Comparison of ENCODE assay signal across 1 cellular context in genomic region chr18:23193727-23194126, GRCh38.
TF ChIP-seq lines count a peak whose summit lies in the region.

No MANE protein-coding gene starts in this region.

TF ChIP-seq in IMR-90, 13 proteins besides CTCF, POLR2A, EP300 and RAD21:
- TF ChIP-seq CHD1 (IDR thresholded peaks at IDR 0.05; ENCODE audit: low read depth, low read length) = no peak
- TF ChIP-seq RFX5 (IDR thresholded peaks at IDR 0.05; ENCODE audit: low read depth, low read length) = no peak
- TF ChIP-seq, protein P1, sequence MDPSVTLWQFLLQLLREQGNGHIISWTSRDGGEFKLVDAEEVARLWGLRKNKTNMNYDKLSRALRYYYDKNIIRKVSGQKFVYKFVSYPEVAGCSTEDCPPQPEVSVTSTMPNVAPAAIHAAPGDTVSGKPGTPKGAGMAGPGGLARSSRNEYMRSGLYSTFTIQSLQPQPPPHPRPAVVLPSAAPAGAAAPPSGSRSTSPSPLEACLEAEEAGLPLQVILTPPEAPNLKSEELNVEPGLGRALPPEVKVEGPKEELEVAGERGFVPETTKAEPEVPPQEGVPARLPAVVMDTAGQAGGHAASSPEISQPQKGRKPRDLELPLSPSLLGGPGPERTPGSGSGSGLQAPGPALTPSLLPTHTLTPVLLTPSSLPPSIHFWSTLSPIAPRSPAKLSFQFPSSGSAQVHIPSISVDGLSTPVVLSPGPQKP (IDR thresholded peaks at IDR 0.05; ENCODE audit: borderline replicate concordance, low read depth, low read length) = no peak
- no peak for TF ChIP-seq MXI1 (IDR thresholded peaks at IDR 0.05; ENCODE audit: borderline replicate concordance, low read depth, low read length)
